ENCODE assay signal across 8 cellular contexts in genomic region chr22:41301085-41302015, GRCh38. TPM values are rescaled to one million over a fixed set of nuclear protein-coding genes. Genes with fewer than 3 reads are reported as not detected.
A peak's percentile ranks its signal among the peaks of the same experiment; 100 is the strongest.
DNase-seq lines count a peak whose midpoint lies in the region; ATAC-seq and TF ChIP-seq lines count a peak whose summit lies in the region.

Gene ZC3H7B (plus strand): TSS chr22:41301525. CDS start chr22:41320661, 19,136 bp downstream.

- peak; percentile 81 for ATAC-seq in foreskin keratinocyte

- peaks cover 4% of the 10 kb centered on the region for H3K36me3 ChIP-seq in neuron (ENCODE audit: insufficient read depth, low read length)
- no peaks in the 10 kb centered on the region for H3K36me3 ChIP-seq in subcutaneous abdominal adipose tissue (ENCODE audit: control insufficient read depth in 5 of 5, insufficient read depth in 5 of 5, low read length in 5 of 5)

- DNase-seq in ELF-1 (ENCODE audit: low read depth, low spot score) (peak; percentile 81), GOT3 (lab: John Stamatoyannopoulos, UW) (peak; percentile 21), SHP77 treated with DMSO at 0.1 percent for 48 hours (lab: John Stamatoyannopoulos, UW) (peak; percentile 72), activated gamma-delta T cell treated with Interleukin-2 at 50 U/mL for 16 hours (peak; percentile 75), foreskin keratinocyte (peak; percentile 58 to 72)

- H3K27ac ChIP-seq in foreskin keratinocyte (peak within 1 kb of the TSS; percentile 81), subcutaneous abdominal adipose tissue (ENCODE audit: low read depth, low read length) (peak within 1 kb of the TSS; percentile 91)

- peak; percentile 47; the same call in 1 of the 2 replicates for TF ChIP-seq CTCF in LNCAP (IDR thresholded peaks at IDR 0.05)
- TF ChIP-seq CTCF in foreskin keratinocyte (conservative IDR thresholded peaks at IDR 0.05): peak; percentile 78

- peak within 1 kb of the TSS; percentile 75 to 97 (median 93) for H3K9ac ChIP-seq in subcutaneous abdominal adipose tissue (ENCODE audit: low read length in 5 of 5)

- H3K4me1 ChIP-seq in foreskin keratinocyte (peaks cover 20% of the 10 kb centered on the region), neuron (ENCODE audit: insufficient read depth, low read length) (peaks cover 8% of the 10 kb centered on the region), subcutaneous abdominal adipose tissue (ENCODE audit: control insufficient read depth in 5 of 5, insufficient read depth in 5 of 5, low read length in 5 of 5) (peaks cover 6 to 22% (median 17%) of the 10 kb centered on the region in 5 donors)

- H3K27me3 ChIP-seq in foreskin keratinocyte (no peaks in the 10 kb centered on the region), neuron (ENCODE audit: insufficient read depth, low read length) (no peaks in the 10 kb centered on the region), subcutaneous abdominal adipose tissue (ENCODE audit: control insufficient read depth in 5 of 5, insufficient read depth in 4 of 5, low read length in 5 of 5) (no peaks in the 10 kb centered on the region)

- peak within 1 kb of the TSS; percentile 84 for H2AFZ ChIP-seq in neuron (ENCODE audit: low read depth, low read length)

- H3K4me3 ChIP-seq in neuron (ENCODE audit: low read length): peak within 1 kb of the TSS; percentile 91
- H3K4me3 ChIP-seq in subcutaneous abdominal adipose tissue (ENCODE audit: low read depth in 1 of 5, low read length in 5 of 5): peak within 1 kb of the TSS; percentile 49 to 83 (median 78)

- H3K9me3 ChIP-seq in neuron (ENCODE audit: low read length) (no peaks in the 10 kb centered on the region), subcutaneous abdominal adipose tissue (ENCODE audit: control insufficient read depth in 5 of 5, low read length in 5 of 5) (no peaks in the 10 kb centered on the region)

RNA-seq across cellular contexts. Expression of gene ZC3H7B, which starts in this region (rescaled TPM):
- 82.6 and 89.4 TPM in 2 replicates for total RNA-seq in foreskin keratinocyte
- 35.3 and 37.7 TPM in 2 replicates for polyA plus RNA-seq in foreskin keratinocyte

Comparison
In these comparisons a context has a peak if more than half of its experiments do, and no peak if none do; other contexts are left out.
1. Peak in every context shown above with its lines: DNase-seq, ATAC-seq, H3K4me3 ChIP-seq and H3K27ac ChIP-seq.
2. DNase-seq: peak in every context shown above with its lines; median percentile 81 in ELF-1; 75 in activated gamma-delta T cell treated with Interleukin-2 at 50 U/mL for 16 hours; 72 in SHP77 treated with DMSO at 0.1 percent for 48 hours; 65 in foreskin keratinocyte; 21 in GOT3.